27 cellular contexts compared by ENCODE assay signal in the genomic region with DNA sequence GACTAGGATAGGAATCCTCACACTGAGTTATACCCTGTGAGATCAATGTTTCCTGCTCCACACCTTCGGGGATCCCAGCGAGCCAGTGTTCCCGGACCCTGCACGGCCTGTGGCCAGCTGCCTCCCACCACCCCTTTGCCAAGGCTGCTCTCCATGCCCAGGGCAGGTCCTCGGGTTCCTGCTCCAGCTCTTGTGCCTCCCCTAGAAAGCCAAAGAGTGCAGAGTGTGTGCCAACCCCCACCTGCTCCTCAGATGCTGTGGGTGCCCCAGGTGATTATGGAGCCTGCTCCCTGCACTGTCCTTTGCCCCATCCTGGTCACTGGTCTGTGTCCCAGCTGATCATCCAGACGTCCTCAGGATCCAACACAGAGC.
A peak's percentile ranks its signal among the peaks of the same experiment; 100 is the strongest.
DNase-seq lines count a peak whose midpoint lies in the region; ATAC-seq, FAIRE-seq and TF ChIP-seq lines count a peak whose summit lies in the region.
"Had no signal": no experiment of that assay in that cellular context is flagged by ENCODE, and none has a peak within 500 bp of the region (broad histone marks: within the 10 kb centered on the region; RNA-seq: fewer than 3 reads in every experiment).

No MANE protein-coding gene starts in this region.

- H4K91ac ChIP-seq in neuronal stem cell (ENCODE audit: low read depth, low read length, poor library complexity) = no peak overlapping the region

- no peak overlapping the region for H2BK15ac ChIP-seq in neuronal stem cell (ENCODE audit: low read length)

- no peak for TF ChIP-seq CTCF in glutamatergic neuron (IDR thresholded peaks at IDR 0.05; ENCODE audit: partially characterized antibody, unreplicated experiment)

- no peaks in the 10 kb centered on the region for H3K36me3 Mint-ChIP-seq in glutamatergic neuron (ENCODE audit: unreplicated experiment)
- H3K36me3 Mint-ChIP-seq in stimulated activated memory B cell treated with anti-CD40 and anti-IgM and Interleukin-4, amounts not matched to agents 10 μg/mL and 1 μg/mL and 100 μg/mL, for 72 hours = no peaks in the 10 kb centered on the region
- H3K36me3 Mint-ChIP-seq: CD14-positive monocyte; CD8-positive, alpha-beta memory T cell had no signal

- no peak for FAIRE-seq in RCC 7860 (lab: Jason Lieb, UNC)
- FAIRE-seq: A549, D721Med, GM12878, GM19239, H54 had no signal

- H3K14ac ChIP-seq in neuronal stem cell (ENCODE audit: low read length) = no peak overlapping the region

- H3K9me3 ChIP-seq in neuronal stem cell (replicated peaks in 1 of 2; ENCODE audit: control insufficient read depth in 2 of 2, insufficient read depth in 1 of 2, low read depth in 1 of 2, low read length in 2 of 2) (peaks cover 0 to 4% of the 10 kb centered on the region in 2 donors), MG63 (no peaks in the 10 kb centered on the region)
- H3K9me3 ChIP-seq: A549; BE2C; BLaER1 treated with 17β-estradiol and CSF1 and Interleukin-3, amounts not matched to agents 10 nM and 100 nM had no signal

- H2BK120ac ChIP-seq in neuronal stem cell (ENCODE audit: low read depth, low read length) = no peak overlapping the region

- peaks cover 0 to 2% of the 10 kb centered on the region in 2 donors for H3K4me1 ChIP-seq in neuronal stem cell (ENCODE audit: control insufficient read depth in 2 of 2, insufficient read depth in 1 of 2, low read depth in 1 of 2, low read length in 2 of 2)
- H3K4me1 ChIP-seq: A549, BE2C had no signal

- H3K9ac ChIP-seq in neuronal stem cell (ENCODE audit: low read depth, low read length, poor library complexity) = no peak overlapping the region
- H3K9ac ChIP-seq: BLaER1 treated with 17β-estradiol and CSF1 and Interleukin-3, amounts not matched to agents 10 nM and 100 nM had no signal

- H3K27me3 Mint-ChIP-seq in stimulated activated naive CD8-positive, alpha-beta T cell treated with anti-CD3 and anti-CD28 coated beads, Interleukin-15, amount 100 ng/mL, for 72 hours = peaks cover 11% of the 10 kb centered on the region
- peaks cover 11% of the 10 kb centered on the region for H3K27me3 Mint-ChIP-seq in glutamatergic neuron (ENCODE audit: unreplicated experiment)
- peaks cover 10% of the 10 kb centered on the region for H3K27me3 Mint-ChIP-seq in stimulated activated memory B cell treated with anti-CD40 and anti-IgM and Interleukin-4, amounts not matched to agents 10 μg/mL and 1 μg/mL and 100 μg/mL, for 72 hours

- no peak overlapping the region for H3K4ac ChIP-seq in neuronal stem cell (ENCODE audit: low read length)

- H3K4me3 ChIP-seq in neuronal stem cell (ENCODE audit: low read length in 2 of 2) (no peak overlapping the region), MG63 (no peak overlapping the region)
- H3K4me3 ChIP-seq: A549; BLaER1 treated with 17β-estradiol and CSF1 and Interleukin-3, amounts not matched to agents 10 nM and 100 nM; GM12878 had no signal

- H3K4me2 ChIP-seq in neuronal stem cell (ENCODE audit: insufficient read depth, low read length, poor library complexity, severe bottlenecking) = no peak overlapping the region
- H3K4me2 ChIP-seq: A549; BLaER1 treated with 17β-estradiol and CSF1 and Interleukin-3, amounts not matched to agents 10 nM and 100 nM had no signal

- no peak overlapping the region for H3K4me3 Mint-ChIP-seq in stimulated activated naive CD8-positive, alpha-beta T cell treated with anti-CD3 and anti-CD28 coated beads, Interleukin-15, amount 100 ng/mL, for 72 hours
- no peak overlapping the region for H3K4me3 Mint-ChIP-seq in glutamatergic neuron (ENCODE audit: unreplicated experiment)
- H3K4me3 Mint-ChIP-seq in stimulated activated memory B cell treated with anti-CD40 and anti-IgM and Interleukin-4, amounts not matched to agents 10 μg/mL and 1 μg/mL and 100 μg/mL, for 72 hours = no peak overlapping the region
- H3K4me3 Mint-ChIP-seq: CD14-positive monocyte; CD4-positive, alpha-beta T cell; CD8-positive, alpha-beta memory T cell had no signal

- H3K23ac ChIP-seq in neuronal stem cell (ENCODE audit: low read depth, low read length, poor library complexity) = no peak overlapping the region

- no peak overlapping the region for H2BK12ac ChIP-seq in neuronal stem cell (ENCODE audit: low read length)

- peaks cover 0 to 5% of the 10 kb centered on the region in 2 donors for H3K36me3 ChIP-seq in neuronal stem cell (replicated peaks in 1 of 2; ENCODE audit: control insufficient read depth in 2 of 2, insufficient read depth in 2 of 2, low read length in 2 of 2)
- no peaks in the 10 kb centered on the region for H3K36me3 ChIP-seq in MG63
- H3K36me3 ChIP-seq: BE2C had no signal

- peaks cover 0 to 2% (median 0%) of the 10 kb centered on the region in 3 experiments for H3K27me3 ChIP-seq in neuronal stem cell (ENCODE audit: control insufficient read depth in 3 of 3, insufficient read depth in 3 of 3, low read depth in 1 of 3, low read length in 3 of 3)
- no peaks in the 10 kb centered on the region for H3K27me3 ChIP-seq in MG63
- H3K27me3 ChIP-seq: BE2C; BLaER1 treated with 17β-estradiol and CSF1 and Interleukin-3, amounts not matched to agents 10 nM and 100 nM had no signal

- H2AK5ac ChIP-seq in neuronal stem cell (ENCODE audit: low read depth, low read length) = peak overlapping the region; percentile 59

- H3K27ac ChIP-seq in neuronal stem cell (replicated peaks; ENCODE audit: low read length) = no peak overlapping the region
- H3K27ac ChIP-seq: A549; BLaER1 treated with 17β-estradiol and CSF1 and Interleukin-3, amounts not matched to agents 10 nM and 100 nM had no signal

- H3K9me3 Mint-ChIP-seq in stimulated activated naive CD8-positive, alpha-beta T cell treated with anti-CD3 and anti-CD28 coated beads, Interleukin-15, amount 100 ng/mL, for 72 hours = no peaks in the 10 kb centered on the region
- peaks cover 17% of the 10 kb centered on the region for H3K9me3 Mint-ChIP-seq in glutamatergic neuron (ENCODE audit: unreplicated experiment)
- H3K9me3 Mint-ChIP-seq in stimulated activated memory B cell treated with anti-CD40 and anti-IgM and Interleukin-4, amounts not matched to agents 10 μg/mL and 1 μg/mL and 100 μg/mL, for 72 hours = peaks cover 4% of the 10 kb centered on the region
- H3K9me3 Mint-ChIP-seq: CD14-positive monocyte; CD4-positive, alpha-beta T cell; CD8-positive, alpha-beta memory T cell had no signal

- H2BK5ac ChIP-seq in neuronal stem cell (ENCODE audit: low read length) = no peak overlapping the region

- ATAC-seq in stimulated activated naive CD8-positive, alpha-beta T cell treated with anti-CD3 and anti-CD28 coated beads, Interleukin-15, amount 100 ng/mL, for 72 hours = peak; percentile 11
- no peak for ATAC-seq in stimulated activated naive CD8-positive, alpha-beta T cell treated with anti-CD3 and anti-CD28 coated beads, Interleukin-15, Interleukin-2, amounts not matched to agents 100 U/mL and 50 U/mL, for 24 hours
- ATAC-seq in stimulated activated memory B cell treated with anti-CD40 and anti-IgM and Interleukin-4, amounts not matched to agents 10 μg/mL and 1 μg/mL and 100 μg/mL, for 72 hours = peak; percentile 5
- ATAC-seq: A549, GM12878 had no signal

- H2AFZ ChIP-seq in neuronal stem cell (ENCODE audit: low read length) = no peak overlapping the region

- no peak overlapping the region for H3K27ac Mint-ChIP-seq in stimulated activated naive CD8-positive, alpha-beta T cell treated with anti-CD3 and anti-CD28 coated beads, Interleukin-15, amount 100 ng/mL, for 72 hours
- H3K27ac Mint-ChIP-seq in glutamatergic neuron (ENCODE audit: unreplicated experiment) = no peak overlapping the region
- H3K27ac Mint-ChIP-seq in stimulated activated memory B cell treated with anti-CD40 and anti-IgM and Interleukin-4, amounts not matched to agents 10 μg/mL and 1 μg/mL and 100 μg/mL, for 72 hours = no peak overlapping the region
- H3K27ac Mint-ChIP-seq: CD4-positive, alpha-beta T cell had no signal

- no CpG with 5 or more reads among the region's 6 CpGs for WGBS in neuronal stem cell (ENCODE audit: extremely low coverage in 2 of 2, insufficient read length in 2 of 2, insufficient replicate concordance in 1 of 2), 2 donors

- DNase-seq in stimulated activated naive CD8-positive, alpha-beta T cell treated with anti-CD3 and anti-CD28 coated beads, Interleukin-15, amount 100 ng/mL, for 72 hours = no peak
- no peak for DNase-seq in stimulated activated naive CD8-positive, alpha-beta T cell treated with anti-CD3 and anti-CD28 coated beads, Interleukin-15, Interleukin-2, amounts not matched to agents 100 U/mL and 50 U/mL, for 24 hours
- DNase-seq in glutamatergic neuron (peak; percentile 12), neuronal stem cell (ENCODE audit: low spot score) (no peak), NCI-H2196 (lab: John Stamatoyannopoulos, UW; ENCODE audit: unreplicated experiment) (no peak), MG63 (no peak), RCC 7860 (ENCODE audit: low spot score) (no peak)
- DNase-seq: 8988T; ACHN; AML-193; BE2C; CD4-positive, alpha-beta T cell; DMS 273 treated with DMSO at 0.1 percent for 48 hours; DMS79; EL; GDM1; GOT3; HCEC 1CT had no signal

- H3K4me1 Mint-ChIP-seq in stimulated activated naive CD8-positive, alpha-beta T cell treated with anti-CD3 and anti-CD28 coated beads, Interleukin-15, amount 100 ng/mL, for 72 hours = no peaks in the 10 kb centered on the region
- peaks cover 21% of the 10 kb centered on the region for H3K4me1 Mint-ChIP-seq in glutamatergic neuron (ENCODE audit: low read depth, unreplicated experiment)
- no peaks in the 10 kb centered on the region for H3K4me1 Mint-ChIP-seq in stimulated activated memory B cell treated with anti-CD40 and anti-IgM and Interleukin-4, amounts not matched to agents 10 μg/mL and 1 μg/mL and 100 μg/mL, for 72 hours
- H3K4me1 Mint-ChIP-seq: CD8-positive, alpha-beta memory T cell had no signal

- H3K79me1 ChIP-seq in neuronal stem cell (ENCODE audit: low read depth, low read length) = no peaks in the 10 kb centered on the region

- H3K18ac ChIP-seq in neuronal stem cell (ENCODE audit: low read length) = peak overlapping the region; percentile 76

- H4K8ac ChIP-seq in neuronal stem cell (ENCODE audit: low read depth, low read length) = no peak overlapping the region
